1 cellular context compared by ENCODE assay signal in genomic region chr20:2468581-2469407, GRCh38.
TF ChIP-seq lines count a peak whose summit lies in the region.

No MANE protein-coding gene starts in this region.

TF ChIP-seq in WTC11, 78 proteins besides CTCF, POLR2A, EP300 and RAD21 (continued from another document):
- no peak for TF ChIP-seq NR2C2 (CRISPR knock-in tag; IDR thresholded peaks at IDR 0.05)
